ENCODE assay signal across 11 cellular contexts in genomic region chr5:136191304-136192014, GRCh38. TPM values are rescaled to one million over a fixed set of nuclear protein-coding genes. Genes with fewer than 3 reads are reported as not detected.
A peak's percentile ranks its signal among the peaks of the same experiment; 100 is the strongest.
DNase-seq lines count a peak whose midpoint lies in the region; ATAC-seq and TF ChIP-seq lines count a peak whose summit lies in the region.
"Had no signal": no experiment of that assay in that cellular context is flagged by ENCODE, and none has a peak within 500 bp of the region (broad histone marks: within the 10 kb centered on the region; RNA-seq: fewer than 3 reads in every experiment).

No MANE protein-coding gene starts in this region.

- peak; percentile 34 for ATAC-seq in left lung
- no peak for ATAC-seq in GM18867 (IDR thresholded peaks at IDR 0.05; ENCODE audit: unreplicated experiment)

- DNase-seq in activated CD8-positive, alpha-beta memory T cell treated with anti-CD3 and anti-CD28 coated beads for 24 hours: peak; percentile 38
- DNase-seq in activated CD8-positive, alpha-beta memory T cell treated with anti-CD3 and anti-CD28 coated beads, Interleukin-2, amount 50 U/mL, for 48 hours: no peak
- peak; percentile 64 for DNase-seq in colonic mucosa
- no peak for DNase-seq in left lung
- DNase-seq in tibial artery: no peak
- no peak for DNase-seq in NCI-H1436 (lab: John Stamatoyannopoulos, UW)
- DNase-seq in HEK293T (ENCODE audit: extremely low spot score): no peak
- DNase-seq: CD4-positive, CD25-positive, alpha-beta regulatory T cell; stimulated activated CD4-positive, alpha-beta T cell treated with anti-CD3 and anti-CD28 coated beads, Interleukin-2, amount 100 ng/mL, for 24 hours had no signal

- H3K9ac ChIP-seq in colonic mucosa (ENCODE audit: low read depth in 2 of 2, low read length in 2 of 2): peak overlapping the region; percentile 62 to 81

- TF ChIP-seq CTCF in colonic mucosa (IDR thresholded peaks at IDR 0.05): no peak
- no peak for TF ChIP-seq CTCF in left lung (IDR thresholded peaks at IDR 0.05)
- no peak for TF ChIP-seq CTCF in tibial artery (IDR thresholded peaks at IDR 0.05)

- H3K4me1 ChIP-seq in colonic mucosa (peaks cover 11% of the 10 kb centered on the region), left lung (peaks cover 9 to 22% of the 10 kb centered on the region in 2 donors), tibial artery (peaks cover 0 to 35% (median 21%) of the 10 kb centered on the region in 4 donors)

- CTCF ChIA-PET in HEK293T (lab: Yijun Ruan, JAX): no interaction called here

- intact Hi-C loops in colonic mucosa (cut with DNase I) (no loop called here), left lung (cut with DNase I) (no loop called here), tibial artery (cut with DNase I; ENCODE audit: low total_unique reads) (loop anchor here (10.0 kb wide), 1 partner anchor 57 kb away; the partner anchor contains the start of gene SMAD5)

- no peaks in the 10 kb centered on the region for H3K36me3 ChIP-seq in colonic mucosa
- peaks cover 0 to 13% of the 10 kb centered on the region in 2 donors for H3K36me3 ChIP-seq in left lung
- peaks cover 6 to 26% (median 23%) of the 10 kb centered on the region in 3 donors for H3K36me3 ChIP-seq in tibial artery

- H3K27ac ChIP-seq in colonic mucosa (peak overlapping the region; percentile 74), left lung (no peak overlapping the region), tibial artery (no peak overlapping the region)

- peaks cover 17% of the 10 kb centered on the region for H3K27me3 ChIP-seq in colonic mucosa
- H3K27me3 ChIP-seq in left lung: peaks cover 30 to 68% of the 10 kb centered on the region in 2 donors
- H3K27me3 ChIP-seq in tibial artery: peaks cover 0 to 22% of the 10 kb centered on the region in 2 donors

- POLR2A ChIA-PET in HEK293T (lab: Yijun Ruan, JAX): no interaction called here

- H3K4me3 ChIP-seq in colonic mucosa (peak overlapping the region; percentile 58), left lung (peak overlapping the region in 1 of 2 donors; percentile 9), tibial artery (peak overlapping the region; percentile 43 to 55)

- H3K9me3 ChIP-seq in colonic mucosa: no peaks in the 10 kb centered on the region
- H3K9me3 ChIP-seq in left lung: no peaks in the 10 kb centered on the region
- no peaks in the 10 kb centered on the region for H3K9me3 ChIP-seq in tibial artery

TF ChIP-seq in HEK293T, 16 proteins besides CTCF, POLR2A, EP300 and RAD21:
- no peak for TF ChIP-seq BHLHE40 (IDR thresholded peaks at IDR 0.05; ENCODE audit: borderline replicate concordance)
- no peak for TF ChIP-seq ZNF384 (IDR thresholded peaks at IDR 0.05)

RNA-seq across cellular contexts. Expression of gene SMIM32, which starts 1.5 kb away (rescaled TPM):
- total RNA-seq in colonic mucosa: 10 to 100 TPM; 18.9 to 20.2 TPM
- not detected for total RNA-seq in left lung
- total RNA-seq: CD4-positive, CD25-positive, alpha-beta regulatory T cell; OCI-LY7 had no signal

RNA-seq across cellular contexts. Expression of gene SMAD5, which starts 58.8 kb away (rescaled TPM):
- total RNA-seq in colonic mucosa (10 to 100 TPM; 51.9 to 64.1 TPM), left lung (10 to 100 TPM; 54.7 to 55.5 TPM)

Comparison
In these comparisons a context has a peak if more than half of its experiments do, and no peak if none do; other contexts are left out.
1. DNase-seq: peak in activated CD8-positive, alpha-beta memory T cell treated with anti-CD3 and anti-CD28 coated beads for 24 hours (single experiment) and colonic mucosa (single experiment); none in activated CD8-positive, alpha-beta memory T cell treated with anti-CD3 and anti-CD28 coated beads, Interleukin-2, amount 50 U/mL, for 48 hours (single experiment), left lung (0 of 2), tibial artery (0 of 2), NCI-H1436 (single experiment) and HEK293T (single experiment).
2. RNA of gene SMIM32, which starts 1.5 kb away (total RNA-seq): 18.9 to 20.2 TPM in colonic mucosa; not detected in left lung; every median in the first group is over 10 times any median in the second.